Comparison of ENCODE assay signal across 1 cellular context in the genomic region with DNA sequence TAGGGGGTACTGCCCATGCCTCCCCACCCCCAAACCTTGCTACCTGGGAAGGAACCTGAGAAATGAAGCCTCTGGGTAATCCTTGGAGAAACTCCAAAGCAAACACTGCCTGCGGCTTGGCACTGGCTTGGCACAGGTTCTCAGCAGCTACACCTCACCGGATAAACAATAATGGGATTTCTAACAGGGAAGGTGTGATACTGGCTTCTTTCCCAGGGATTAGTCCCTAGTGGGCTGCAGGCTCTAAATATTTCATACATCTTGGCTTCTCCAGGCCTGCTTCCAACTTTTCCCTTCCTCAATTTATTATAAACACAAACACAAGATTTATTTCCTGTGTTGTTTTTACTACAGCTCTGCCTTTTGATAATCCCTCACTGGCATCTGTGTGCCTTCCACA.
TF ChIP-seq lines count a peak whose summit lies in the region.

No MANE protein-coding gene starts in this region.

TF ChIP-seq in WTC11, 78 proteins besides CTCF, POLR2A, EP300 and RAD21 (continued from another document):
- TF ChIP-seq ZNF281 (CRISPR knock-in tag; IDR thresholded peaks at IDR 0.05), result no peak
- TF ChIP-seq TEAD1 (CRISPR knock-in tag; IDR thresholded peaks at IDR 0.05), result no peak
- no peak for TF ChIP-seq HMGXB4 (CRISPR knock-in tag; IDR thresholded peaks at IDR 0.05)
- TF ChIP-seq MXD4 (CRISPR knock-in tag; IDR thresholded peaks at IDR 0.05; ENCODE audit: borderline replicate concordance), result no peak
- TF ChIP-seq, protein P1, sequence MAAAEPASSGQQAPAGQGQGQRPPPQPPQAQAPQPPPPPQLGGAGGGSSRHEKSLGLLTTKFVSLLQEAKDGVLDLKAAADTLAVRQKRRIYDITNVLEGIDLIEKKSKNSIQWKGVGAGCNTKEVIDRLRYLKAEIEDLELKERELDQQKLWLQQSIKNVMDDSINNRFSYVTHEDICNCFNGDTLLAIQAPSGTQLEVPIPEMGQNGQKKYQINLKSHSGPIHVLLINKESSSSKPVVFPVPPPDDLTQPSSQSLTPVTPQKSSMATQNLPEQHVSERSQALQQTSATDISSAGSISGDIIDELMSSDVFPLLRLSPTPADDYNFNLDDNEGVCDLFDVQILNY (CRISPR knock-in tag; IDR thresholded peaks at IDR 0.05), result no peak
- no peak for TF ChIP-seq GABPB1 (CRISPR knock-in tag; IDR thresholded peaks at IDR 0.05)
- TF ChIP-seq ZNF512 (CRISPR knock-in tag; IDR thresholded peaks at IDR 0.05; ENCODE audit: borderline replicate concordance), result no peak
- no peak for TF ChIP-seq ESRRA (CRISPR knock-in tag; IDR thresholded peaks at IDR 0.05; ENCODE audit: borderline replicate concordance)
- no peak for TF ChIP-seq NFE2L1 (CRISPR knock-in tag; IDR thresholded peaks at IDR 0.05)
TF ChIP-seq in WTC11: peak in this region for 0.
